In the genomic region with DNA sequence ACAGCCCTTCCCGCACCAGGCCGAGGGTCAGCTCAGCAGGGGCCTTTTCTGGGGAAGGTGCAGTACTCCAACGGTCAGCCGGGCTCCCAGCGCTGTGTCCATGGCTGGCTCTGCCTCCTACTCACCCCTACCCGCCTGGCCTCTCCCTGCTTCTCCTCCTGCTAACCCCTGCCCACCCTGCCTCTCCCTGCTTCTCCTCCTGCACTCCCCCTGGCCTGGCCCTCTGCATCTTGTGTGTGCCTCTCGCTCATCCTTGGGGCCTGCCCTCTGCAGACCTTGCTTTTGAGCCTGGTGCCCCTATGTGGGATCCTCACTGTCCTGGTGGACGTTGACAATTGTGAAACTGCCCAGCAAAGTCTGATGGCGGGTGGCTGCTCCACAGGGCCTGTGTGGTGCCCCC, we compare ENCODE assay signal across 17 cellular contexts.
DNase-seq lines count a peak whose midpoint lies in the region; ATAC-seq and TF ChIP-seq lines count a peak whose summit lies in the region.
"Had no signal": no experiment of that assay in that cellular context is flagged by ENCODE, and none has a peak within 500 bp of the region (broad histone marks: within the 10 kb centered on the region; RNA-seq: fewer than 3 reads in every experiment).

No MANE protein-coding gene starts in this region.

- intact Hi-C loops in mucosa of descending colon (cut with DNase I, micrococcal nuclease) = no loop called here

- H3K36me3 Mint-ChIP-seq in osteocyte (ENCODE audit: unreplicated experiment) (no peaks in the 10 kb centered on the region), type B pancreatic cell (no peaks in the 10 kb centered on the region)
- H3K36me3 Mint-ChIP-seq: CD4-positive, CD25-positive, alpha-beta regulatory T cell; CD8-positive, alpha-beta T cell had no signal

- DNase-seq in ecto neural progenitor cell (ENCODE audit: low spot score) (peak; percentile 41), mesenteric fat pad (ENCODE audit: low spot score) (peak; percentile 82), osteocyte (ENCODE audit: extremely low spot score, unreplicated experiment) (peak; percentile 82), type B pancreatic cell (ENCODE audit: extremely low spot score, unreplicated experiment) (peak; percentile 62), HuH-7 (ENCODE audit: low spot score) (no peak), mucosa of descending colon (no peak)
- DNase-seq: C1 segment of cervical spinal cord; Caco-2; CD4-positive, CD25-positive, alpha-beta regulatory T cell; DMS153; DND-41; H9 had no signal

- H3K4me1 Mint-ChIP-seq in osteocyte (ENCODE audit: unreplicated experiment) (no peaks in the 10 kb centered on the region), type B pancreatic cell (ENCODE audit: unreplicated experiment) (peaks cover 22% of the 10 kb centered on the region)
- H3K4me1 Mint-ChIP-seq: CD4-positive, CD25-positive, alpha-beta regulatory T cell had no signal

- H3K27me3 Mint-ChIP-seq in osteocyte (ENCODE audit: unreplicated experiment) (no peaks in the 10 kb centered on the region), type B pancreatic cell (peaks cover 3% of the 10 kb centered on the region)
- H3K27me3 Mint-ChIP-seq: CD4-positive, CD25-positive, alpha-beta regulatory T cell had no signal

- H3K4me3 Mint-ChIP-seq in osteocyte (ENCODE audit: unreplicated experiment) (no peak overlapping the region), type B pancreatic cell (no peak overlapping the region)
- H3K4me3 Mint-ChIP-seq: CD4-positive, CD25-positive, alpha-beta regulatory T cell; CD8-positive, alpha-beta T cell; GM23338; H9 had no signal

- ATAC-seq in GM21529 (IDR thresholded peaks at IDR 0.05; ENCODE audit: unreplicated experiment) (no peak), HG03039 (IDR thresholded peaks at IDR 0.05; ENCODE audit: unreplicated experiment) (no peak), mucosa of descending colon (no peak)
- ATAC-seq: CD8-positive, alpha-beta T cell; GM23338; HCT116 had no signal

- H3K9me3 Mint-ChIP-seq in osteocyte (ENCODE audit: unreplicated experiment) = peaks cover 26% of the 10 kb centered on the region
- peaks cover 4% of the 10 kb centered on the region for H3K9me3 Mint-ChIP-seq in type B pancreatic cell
- H3K9me3 Mint-ChIP-seq: GM23338, H9 had no signal

- H3K4me3 ChIP-seq in mucosa of descending colon = no peak overlapping the region
- H3K4me3 ChIP-seq: GM23338 had no signal

- no peak overlapping the region for H3K27ac Mint-ChIP-seq in osteocyte (ENCODE audit: unreplicated experiment)
- H3K27ac Mint-ChIP-seq in type B pancreatic cell = no peak overlapping the region
- H3K27ac Mint-ChIP-seq: CD4-positive, CD25-positive, alpha-beta regulatory T cell; CD8-positive, alpha-beta T cell; GM23338; H9 had no signal

- H3K9me3 ChIP-seq in mucosa of descending colon = peaks cover 19% of the 10 kb centered on the region
- H3K9me3 ChIP-seq: Caco-2 had no signal

- H3K36me3 ChIP-seq in mucosa of descending colon (ENCODE audit: low read depth) = no peaks in the 10 kb centered on the region

- H3K4me1 ChIP-seq in mucosa of descending colon (ENCODE audit: low read depth) = no peaks in the 10 kb centered on the region
- H3K4me1 ChIP-seq: Caco-2 had no signal

- no peak for TF ChIP-seq CTCF in osteocyte (IDR thresholded peaks at IDR 0.05)
- TF ChIP-seq CTCF in type B pancreatic cell (conservative IDR thresholded peaks at IDR 0.05) = no peak
- no peak for TF ChIP-seq CTCF in mucosa of descending colon (IDR thresholded peaks at IDR 0.05)

Comparison
In these comparisons a context has a peak if more than half of its experiments do, and no peak if none do; other contexts are left out.
1. DNase-seq: peak in ecto neural progenitor cell (single experiment), mesenteric fat pad (single experiment), osteocyte (single experiment) and type B pancreatic cell (single experiment); none in HuH-7 (single experiment) and mucosa of descending colon (0 of 3).